ENCODE assay signal across 8 cellular contexts in the genomic region with DNA sequence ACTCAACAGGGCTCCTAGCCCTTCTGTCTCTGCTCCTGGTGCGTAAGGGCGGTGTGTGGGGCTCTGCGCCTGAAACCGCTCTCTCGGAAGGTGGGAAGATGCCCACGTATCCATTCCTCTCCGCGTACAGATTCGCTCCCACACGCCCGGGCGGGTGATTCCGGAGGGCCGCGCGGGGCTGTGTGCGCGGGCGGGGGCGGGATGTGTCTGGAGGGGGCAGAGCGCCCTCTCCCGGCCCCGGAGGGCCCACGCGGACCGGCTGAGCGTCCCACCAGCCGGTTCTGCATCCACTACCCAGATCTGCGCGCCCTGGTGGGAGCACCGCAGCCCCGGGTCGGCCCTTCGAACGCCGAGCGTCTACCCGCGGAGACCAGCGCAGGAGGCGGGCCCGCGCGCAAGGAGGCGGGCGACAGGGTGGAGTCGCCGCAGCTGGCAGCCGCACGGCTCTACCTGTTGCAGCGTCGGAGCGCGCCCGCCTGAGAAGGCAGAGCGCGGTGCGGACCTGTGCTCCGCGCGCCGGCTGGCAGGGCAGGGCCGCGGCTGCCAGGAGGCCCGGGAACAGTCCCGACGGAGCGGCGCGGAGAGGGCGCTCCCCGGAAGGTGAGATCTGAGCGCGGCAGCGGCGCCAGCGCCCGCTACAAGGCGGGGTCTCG. TPM values are rescaled to one million over a fixed set of nuclear protein-coding genes. Genes with fewer than 3 reads are reported as not detected.
A peak's percentile ranks its signal among the peaks of the same experiment; 100 is the strongest.
DNase-seq lines count a peak whose midpoint lies in the region; ATAC-seq and TF ChIP-seq lines count a peak whose summit lies in the region.

No MANE protein-coding gene starts in this region.

- no peaks in the 10 kb centered on the region for H3K4me1 ChIP-seq in fibroblast of lung (ENCODE audit: control insufficient read depth, extremely low read depth, insufficient read depth, low read length)

- peak overlapping the region; percentile 60 for H2AFZ ChIP-seq in fibroblast of lung (ENCODE audit: low read length)

- peaks cover 39% of the 10 kb centered on the region for H3K27me3 ChIP-seq in fibroblast of lung (ENCODE audit: control insufficient read depth, insufficient read depth, low read length)

- H3K9me3 ChIP-seq in fibroblast of lung (ENCODE audit: control insufficient read depth, insufficient read depth, low read depth, low read length) = no peaks in the 10 kb centered on the region

- no peak overlapping the region for H3K27ac ChIP-seq in fibroblast of lung (ENCODE audit: insufficient read depth, low read length)

- H3K4me1 Mint-ChIP-seq in naive thymus-derived CD8-positive, alpha-beta T cell = peaks cover 12 to 29% (median 27%) of the 10 kb centered on the region in 4 donors
- peaks cover 35% of the 10 kb centered on the region for H3K4me1 Mint-ChIP-seq in stimulated activated naive CD8-positive, alpha-beta T cell treated with anti-CD3 and anti-CD28 coated beads, Interleukin-15, amount 100 ng/mL, for 72 hours

- H4K20me1 ChIP-seq in fibroblast of lung (ENCODE audit: control insufficient read depth, extremely low read depth, insufficient read depth, low read length) = no peaks in the 10 kb centered on the region

- ATAC-seq in HG02870 (IDR thresholded peaks at IDR 0.05; ENCODE audit: unreplicated experiment) = peak; percentile 63
- peak; percentile 72 to 83 for ATAC-seq in naive thymus-derived CD8-positive, alpha-beta T cell
- ATAC-seq in stimulated activated naive CD8-positive, alpha-beta T cell treated with anti-CD3 and anti-CD28 coated beads, Interleukin-15, amount 100 ng/mL, for 72 hours = peak; percentile 85

- H3K4me2 ChIP-seq in fibroblast of lung (ENCODE audit: extremely low read depth, insufficient read depth, low read length) = peak overlapping the region; percentile 81

- H3K9ac ChIP-seq in fibroblast of lung (ENCODE audit: insufficient read depth, low read length) = no peak overlapping the region

- H3K79me2 ChIP-seq in fibroblast of lung (ENCODE audit: control insufficient read depth, insufficient read depth, low read length) = no peaks in the 10 kb centered on the region

- peak overlapping the region; percentile 57 to 83 (median 70) for H3K4me3 Mint-ChIP-seq in naive thymus-derived CD8-positive, alpha-beta T cell
- peak overlapping the region; percentile 87 for H3K4me3 Mint-ChIP-seq in stimulated activated naive CD8-positive, alpha-beta T cell treated with anti-CD3 and anti-CD28 coated beads, Interleukin-15, amount 100 ng/mL, for 72 hours

- peak; percentile 37 to 38 for TF ChIP-seq CTCF in fibroblast of lung (conservative IDR thresholded peaks at IDR 0.05 in 1 of 2, IDR thresholded peaks at IDR 0.05 in 1 of 2; ENCODE audit: low read depth in 1 of 2, low read length in 2 of 2)

- peaks cover 0 to 3% (median 2%) of the 10 kb centered on the region in 3 donors for H3K36me3 Mint-ChIP-seq in naive thymus-derived CD8-positive, alpha-beta T cell

- no peak overlapping the region for H3K27ac Mint-ChIP-seq in naive thymus-derived CD8-positive, alpha-beta T cell
- H3K27ac Mint-ChIP-seq in stimulated activated naive CD8-positive, alpha-beta T cell treated with anti-CD3 and anti-CD28 coated beads, Interleukin-15, amount 100 ng/mL, for 72 hours = no peak overlapping the region

- POLR2A ChIA-PET in naive thymus-derived CD8-positive, alpha-beta T cell (lab: Charles Lee) = no interaction called here

- DNase-seq in activated CD4-positive, alpha-beta T cell treated with anti-CD3 and anti-CD28 coated beads for 24 hours (ENCODE audit: low read depth in 2 of 2) = peak; percentile 18 to 42
- no peak for DNase-seq in activated CD4-positive, alpha-beta T cell treated with anti-CD3 and anti-CD28 coated beads for 1 hour
- DNase-seq in NCI-H2171 (lab: John Stamatoyannopoulos, UW) (peak; percentile 93), activated T-cell treated with anti-CD3 and anti-CD28 coated beads for 1 hour (ENCODE audit: low read depth) (peak; percentile 7), fibroblast of lung (ENCODE audit: low read depth in 2 of 2) (peak; percentile 42 to 63)
- peak in 7 of 10 donors; percentile 5 to 35 (median 19) for DNase-seq in naive thymus-derived CD8-positive, alpha-beta T cell
- DNase-seq in stimulated activated naive CD8-positive, alpha-beta T cell treated with anti-CD3 and anti-CD28 coated beads, Interleukin-15, amount 100 ng/mL, for 72 hours = peak; percentile 66 to 67

- H3K9me3 Mint-ChIP-seq in naive thymus-derived CD8-positive, alpha-beta T cell = peaks cover 0 to 2% (median 0%) of the 10 kb centered on the region in 9 donors
- no peaks in the 10 kb centered on the region for H3K9me3 Mint-ChIP-seq in stimulated activated naive CD8-positive, alpha-beta T cell treated with anti-CD3 and anti-CD28 coated beads, Interleukin-15, amount 100 ng/mL, for 72 hours

- no peaks in the 10 kb centered on the region for H3K36me3 ChIP-seq in fibroblast of lung (ENCODE audit: control insufficient read depth, insufficient read depth, low read length)

- peaks cover 45 to 81% (median 60%) of the 10 kb centered on the region in 5 donors for H3K27me3 Mint-ChIP-seq in naive thymus-derived CD8-positive, alpha-beta T cell
- peaks cover 91% of the 10 kb centered on the region for H3K27me3 Mint-ChIP-seq in stimulated activated naive CD8-positive, alpha-beta T cell treated with anti-CD3 and anti-CD28 coated beads, Interleukin-15, amount 100 ng/mL, for 72 hours

- peak overlapping the region; percentile 31 to 56 (median 50) for H3K4me3 ChIP-seq in fibroblast of lung (replicated peaks in 1 of 4; ENCODE audit: control extremely low read depth in 1 of 4, insufficient read depth in 1 of 4, low read depth in 3 of 4, low read length in 4 of 4)

RNA-seq across cellular contexts. Expression of a gene that starts 1.4 kb away (rescaled TPM):
- total RNA-seq in fibroblast of lung = not detected in 2 replicates
- polyA plus RNA-seq in fibroblast of lung = not detected in 2 replicates
- polyA plus RNA-seq in fibroblast of lung (2012) = not detected in 2 replicates
- polyA minus RNA-seq in fibroblast of lung (ENCODE audit: low replicate concordance) = not detected in 2 replicates
- not detected for total RNA-seq in naive thymus-derived CD8-positive, alpha-beta T cell
- polyA plus RNA-seq in naive thymus-derived CD8-positive, alpha-beta T cell = not detected
